Comparison of ENCODE assay signal across 1 cellular context in the genomic region with DNA sequence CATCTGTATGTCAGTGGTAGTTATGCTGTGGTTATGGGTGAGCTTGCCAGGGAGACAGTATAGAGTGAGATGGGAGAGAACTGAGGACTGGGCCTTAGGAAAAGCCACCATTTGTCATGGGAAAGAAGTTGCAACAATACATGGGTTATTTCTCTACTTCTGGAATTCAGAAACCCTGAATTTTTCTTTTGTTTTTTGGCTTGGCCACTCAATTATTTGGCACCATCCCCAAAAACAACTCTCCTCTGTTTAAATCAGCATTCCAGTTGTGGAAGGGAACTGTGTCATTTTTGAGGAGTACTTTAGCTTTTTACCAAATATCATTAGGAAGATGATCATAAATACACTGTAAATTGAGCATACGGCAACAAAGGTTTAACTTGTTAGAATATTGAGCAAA.
TF ChIP-seq lines count a peak whose summit lies in the region.

No MANE protein-coding gene starts in this region.

TF ChIP-seq in A549, 52 proteins besides CTCF, POLR2A, EP300 and RAD21 (continued from another document):
- TF ChIP-seq, protein P1, sequence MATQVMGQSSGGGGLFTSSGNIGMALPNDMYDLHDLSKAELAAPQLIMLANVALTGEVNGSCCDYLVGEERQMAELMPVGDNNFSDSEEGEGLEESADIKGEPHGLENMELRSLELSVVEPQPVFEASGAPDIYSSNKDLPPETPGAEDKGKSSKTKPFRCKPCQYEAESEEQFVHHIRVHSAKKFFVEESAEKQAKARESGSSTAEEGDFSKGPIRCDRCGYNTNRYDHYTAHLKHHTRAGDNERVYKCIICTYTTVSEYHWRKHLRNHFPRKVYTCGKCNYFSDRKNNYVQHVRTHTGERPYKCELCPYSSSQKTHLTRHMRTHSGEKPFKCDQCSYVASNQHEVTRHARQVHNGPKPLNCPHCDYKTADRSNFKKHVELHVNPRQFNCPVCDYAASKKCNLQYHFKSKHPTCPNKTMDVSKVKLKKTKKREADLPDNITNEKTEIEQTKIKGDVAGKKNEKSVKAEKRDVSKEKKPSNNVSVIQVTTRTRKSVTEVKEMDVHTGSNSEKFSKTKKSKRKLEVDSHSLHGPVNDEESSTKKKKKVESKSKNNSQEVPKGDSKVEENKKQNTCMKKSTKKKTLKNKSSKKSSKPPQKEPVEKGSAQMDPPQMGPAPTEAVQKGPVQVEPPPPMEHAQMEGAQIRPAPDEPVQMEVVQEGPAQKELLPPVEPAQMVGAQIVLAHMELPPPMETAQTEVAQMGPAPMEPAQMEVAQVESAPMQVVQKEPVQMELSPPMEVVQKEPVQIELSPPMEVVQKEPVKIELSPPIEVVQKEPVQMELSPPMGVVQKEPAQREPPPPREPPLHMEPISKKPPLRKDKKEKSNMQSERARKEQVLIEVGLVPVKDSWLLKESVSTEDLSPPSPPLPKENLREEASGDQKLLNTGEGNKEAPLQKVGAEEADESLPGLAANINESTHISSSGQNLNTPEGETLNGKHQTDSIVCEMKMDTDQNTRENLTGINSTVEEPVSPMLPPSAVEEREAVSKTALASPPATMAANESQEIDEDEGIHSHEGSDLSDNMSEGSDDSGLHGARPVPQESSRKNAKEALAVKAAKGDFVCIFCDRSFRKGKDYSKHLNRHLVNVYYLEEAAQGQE (IDR thresholded peaks at IDR 0.05), result no peak
- no peak for TF ChIP-seq FOSL2 (IDR thresholded peaks at IDR 0.05)
- no peak for TF ChIP-seq FOSL2 (CRISPR knock-in tag; IDR thresholded peaks at IDR 0.05)
- TF ChIP-seq RCOR1 (IDR thresholded peaks at IDR 0.05; ENCODE audit: low read depth, low read length), result no peak
